Comparison of ENCODE assay signal across 11 cellular contexts in the genomic region with DNA sequence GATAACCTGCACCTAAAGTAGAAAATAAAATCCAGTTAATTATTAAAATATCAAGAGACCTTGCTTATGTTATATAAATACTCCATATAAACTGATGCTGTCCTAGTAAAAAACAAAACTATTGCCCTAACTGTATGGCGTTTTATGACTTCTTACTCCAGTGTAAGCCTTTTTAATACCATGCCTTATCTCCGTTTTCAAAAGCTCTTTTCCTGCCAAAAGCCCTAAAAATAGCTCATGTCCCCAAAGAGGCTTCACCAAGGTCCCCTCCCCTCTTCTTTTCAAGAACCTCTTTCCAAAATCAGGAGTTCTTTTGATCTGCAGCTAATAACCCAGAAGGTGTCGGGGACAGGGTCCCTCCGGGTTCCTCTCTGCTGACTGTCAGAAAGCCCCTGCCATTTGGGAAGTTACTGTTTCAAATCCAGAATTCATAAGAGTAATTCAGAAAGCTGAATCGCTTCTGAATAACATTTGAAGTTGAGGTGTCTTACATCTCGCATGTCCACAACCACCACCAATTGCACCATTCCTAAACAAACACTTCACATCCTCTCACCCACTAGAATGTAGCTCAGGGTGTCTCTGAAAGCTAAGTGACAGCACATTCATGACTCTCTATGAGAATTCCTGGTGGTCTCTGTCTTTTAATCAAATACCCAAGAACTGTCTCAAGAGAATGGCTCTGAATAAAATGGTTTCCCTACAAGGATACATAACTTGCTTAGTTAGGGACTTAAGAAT.
"Had no signal": no experiment of that assay in that cellular context is flagged by ENCODE, and none has a peak within 500 bp of the region (broad histone marks: within the 10 kb centered on the region; RNA-seq: fewer than 3 reads in every experiment).

No MANE protein-coding gene starts in this region.

- H3K9me3 ChIP-seq: ovary, tibial nerve had no signal

- H3K9me3 Mint-ChIP-seq: activated naive CD4-positive, alpha-beta T cell treated with anti-CD3 and anti-CD28 coated beads, Interleukin-2, amount 50 U/mL, for 24 hours; brain; memory B cell; neural progenitor cell had no signal

- H3K27ac ChIP-seq: neural progenitor cell, ovary, skin epidermis, tibial nerve had no signal

- H3K4me3 ChIP-seq: neural progenitor cell, ovary, skin epidermis, tibial nerve had no signal

- DNase-seq: activated CD4-positive, alpha-beta T cell treated with anti-CD3 and anti-CD28 coated beads, Interleukin-2, amount 50 U/mL, for 4 hours; activated T-cell treated with anti-CD3 and anti-CD28 coated beads, Interleukin-2, amount 50 U/mL, for 1 hour; dermis blood vessel endothelial cell; ovary; T-helper 2 cell had no signal

- H3K27me3 ChIP-seq: neural progenitor cell, ovary, tibial nerve had no signal

- H3K36me3 ChIP-seq: neural progenitor cell, ovary had no signal

- H3K4me3 Mint-ChIP-seq: activated naive CD4-positive, alpha-beta T cell treated with anti-CD3 and anti-CD28 coated beads, Interleukin-2, amount 50 U/mL, for 24 hours; brain; memory B cell; neural progenitor cell had no signal

- H3K27ac Mint-ChIP-seq: activated naive CD4-positive, alpha-beta T cell treated with anti-CD3 and anti-CD28 coated beads, Interleukin-2, amount 50 U/mL, for 24 hours; brain; memory B cell; neural progenitor cell had no signal

- H3K4me1 Mint-ChIP-seq: memory B cell, neural progenitor cell had no signal

- H3K4me1 ChIP-seq: neural progenitor cell, tibial nerve had no signal

- H3K27me3 Mint-ChIP-seq: activated naive CD4-positive, alpha-beta T cell treated with anti-CD3 and anti-CD28 coated beads, Interleukin-2, amount 50 U/mL, for 24 hours; brain; memory B cell had no signal
